In the genomic region with DNA sequence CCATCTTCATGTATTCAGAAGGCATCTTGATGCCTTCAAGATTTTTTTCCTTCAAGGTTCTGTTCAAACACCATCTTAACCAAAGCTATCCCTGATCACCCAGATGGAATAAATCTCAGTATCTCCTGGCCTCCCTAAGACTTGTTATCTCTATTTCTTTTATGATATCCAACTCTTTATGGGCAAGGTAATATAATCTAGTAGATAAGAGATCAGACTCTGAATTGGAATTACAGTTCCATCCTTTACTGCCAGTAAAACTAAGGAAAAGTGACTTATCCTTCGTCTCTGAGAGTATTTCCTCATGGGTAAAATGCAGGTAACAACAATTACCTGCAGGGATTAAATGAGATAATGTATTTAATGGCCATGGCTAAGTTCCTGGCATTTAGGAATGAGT, we compare ENCODE assay signal across 34 cellular contexts.
DNase-seq lines count a peak whose midpoint lies in the region; ATAC-seq, FAIRE-seq and TF ChIP-seq lines count a peak whose summit lies in the region.
"Had no signal": no experiment of that assay in that cellular context is flagged by ENCODE, and none has a peak within 500 bp of the region (broad histone marks: within the 10 kb centered on the region; RNA-seq: fewer than 3 reads in every experiment).

No MANE protein-coding gene starts in this region.

- H3K36me3 ChIP-seq in mucosa of descending colon (ENCODE audit: low read depth) (no peaks in the 10 kb centered on the region), pancreas (no peaks in the 10 kb centered on the region), small intestine (ENCODE audit: control insufficient read depth in 2 of 2, insufficient read depth in 2 of 2, low read length in 2 of 2) (no peaks in the 10 kb centered on the region), prostate gland (no peaks in the 10 kb centered on the region)
- H3K36me3 ChIP-seq: BE2C; BLaER1; BLaER1 treated with 17β-estradiol and CSF1 and Interleukin-3, amounts not matched to agents 10 nM and 100 nM had no signal

- H3K4me1 ChIP-seq in mucosa of descending colon (ENCODE audit: low read depth) (peaks cover 4% of the 10 kb centered on the region), pancreas (no peaks in the 10 kb centered on the region), small intestine (ENCODE audit: control insufficient read depth in 2 of 2, insufficient read depth in 1 of 2, low read depth in 1 of 2, low read length in 1 of 2) (peaks cover 0 to 3% of the 10 kb centered on the region in 2 donors), prostate gland (replicated peaks) (no peaks in the 10 kb centered on the region)
- H3K4me1 ChIP-seq: A549, BE2C, Caco-2 had no signal

- no peak for DNase-seq in left colon
- DNase-seq in mucosa of descending colon: no peak
- DNase-seq in pancreas: no peak
- peak; percentile 16 for DNase-seq in small intestine
- no peak for DNase-seq in prostate gland (ENCODE audit: low spot score)
- no peak for DNase-seq in ACHN
- DNase-seq: 8988T; AML-193; BE2C; C1 segment of cervical spinal cord; Caco-2; Calu3; CD4-positive, alpha-beta memory T cell; CD4-positive, alpha-beta T cell; CD4-positive, CD25-positive, alpha-beta regulatory T cell; CD8-positive, alpha-beta memory T cell; CD8-positive, alpha-beta T cell; COR-L47; DMS 273 treated with DMSO at 0.1 percent for 48 hours; DMS153; DMS53; DMS79; DMS79 treated with DMSO at 0.1 percent for 48 hours; DND-41; EL had no signal

- intact Hi-C loops in left colon (cut with DNase I, micrococcal nuclease) (no loop called here), mucosa of descending colon (cut with DNase I, micrococcal nuclease) (no loop called here), pancreas (cut with DNase I) (no loop called here), prostate gland (cut with DNase I) (no loop called here)

- H3K9me3 ChIP-seq in mucosa of descending colon: no peaks in the 10 kb centered on the region
- no peaks in the 10 kb centered on the region for H3K9me3 ChIP-seq in pancreas
- no peaks in the 10 kb centered on the region for H3K9me3 ChIP-seq in small intestine (ENCODE audit: control insufficient read depth, low read depth)
- H3K9me3 ChIP-seq in prostate gland: no peaks in the 10 kb centered on the region
- H3K9me3 ChIP-seq: A549; BE2C; BLaER1; BLaER1 treated with 17β-estradiol and CSF1 and Interleukin-3, amounts not matched to agents 10 nM and 100 nM; Caco-2 had no signal

- no peak overlapping the region for H3K4me3 ChIP-seq in mucosa of descending colon
- H3K4me3 ChIP-seq in pancreas: no peak overlapping the region
- no peak overlapping the region for H3K4me3 ChIP-seq in small intestine (ENCODE audit: low read depth in 1 of 2, low read length in 2 of 2)
- no peak overlapping the region for H3K4me3 ChIP-seq in prostate gland
- H3K4me3 ChIP-seq: A549; BLaER1; BLaER1 treated with 17β-estradiol and CSF1 and Interleukin-3, amounts not matched to agents 10 nM and 100 nM had no signal

- H3K27ac ChIP-seq in pancreas (no peak overlapping the region), small intestine (ENCODE audit: low read depth in 1 of 2, low read length in 1 of 2) (no peak overlapping the region), prostate gland (no peak overlapping the region)
- H3K27ac ChIP-seq: 22Rv1; A549; BLaER1; BLaER1 treated with 17β-estradiol and CSF1 and Interleukin-3, amounts not matched to agents 10 nM and 100 nM; C4-2B had no signal

- ATAC-seq in left colon: peak; percentile 92
- ATAC-seq in mucosa of descending colon: peak; percentile 89
- no peak for ATAC-seq in pancreas
- no peak for ATAC-seq in GM19463 (IDR thresholded peaks at IDR 0.05; ENCODE audit: unreplicated experiment)
- no peak for ATAC-seq in GM18858 (IDR thresholded peaks at IDR 0.05; ENCODE audit: unreplicated experiment)
- ATAC-seq: A549; CD8-positive, alpha-beta T cell had no signal

- H3K27me3 ChIP-seq in pancreas (no peaks in the 10 kb centered on the region), small intestine (ENCODE audit: control insufficient read depth in 2 of 2, insufficient read depth in 2 of 2, low read length in 2 of 2) (no peaks in the 10 kb centered on the region), prostate gland (replicated peaks; ENCODE audit: insufficient read depth) (no peaks in the 10 kb centered on the region)
- H3K27me3 ChIP-seq: BE2C; BLaER1; BLaER1 treated with 17β-estradiol and CSF1 and Interleukin-3, amounts not matched to agents 10 nM and 100 nM had no signal

- TF ChIP-seq POLR2A in prostate gland (IDR thresholded peaks at IDR 0.05): no peak

- in situ Hi-C loops in ACHN (cut with HindIII; ENCODE audit: low pct_ligation_motif_present, low pct_unique_long_range_greater_than_20kb, low sequenced_read_pairs): no loop called here

- TF ChIP-seq CTCF in mucosa of descending colon (IDR thresholded peaks at IDR 0.05) (no peak), pancreas (IDR thresholded peaks at IDR 0.05) (no peak), prostate gland (IDR thresholded peaks at IDR 0.05) (no peak)

- peak; percentile 41 for FAIRE-seq in pancreas (lab: Jason Lieb, UNC)
- no peak for FAIRE-seq in small intestine (lab: Jason Lieb, UNC)
- FAIRE-seq: A204.1, A549, D721Med had no signal

- WGBS in pancreas, 2 donors: 59 to 65% methylated on average over 1 of the region's 1 CpG
- WGBS in small intestine, 3 donors: 16 to 47% (median 20%) methylated on average over 1 of the region's 1 CpG
- 63% methylated on average over 1 of the region's 1 CpG for WGBS in prostate gland

Comparison
In these comparisons a context has a peak if more than half of its experiments do, and no peak if none do; other contexts are left out.
1. ATAC-seq: peak in left colon (single experiment) and mucosa of descending colon (single experiment); none in pancreas (0 of 4), GM19463 (single experiment) and GM18858 (single experiment).